In the genomic region with DNA sequence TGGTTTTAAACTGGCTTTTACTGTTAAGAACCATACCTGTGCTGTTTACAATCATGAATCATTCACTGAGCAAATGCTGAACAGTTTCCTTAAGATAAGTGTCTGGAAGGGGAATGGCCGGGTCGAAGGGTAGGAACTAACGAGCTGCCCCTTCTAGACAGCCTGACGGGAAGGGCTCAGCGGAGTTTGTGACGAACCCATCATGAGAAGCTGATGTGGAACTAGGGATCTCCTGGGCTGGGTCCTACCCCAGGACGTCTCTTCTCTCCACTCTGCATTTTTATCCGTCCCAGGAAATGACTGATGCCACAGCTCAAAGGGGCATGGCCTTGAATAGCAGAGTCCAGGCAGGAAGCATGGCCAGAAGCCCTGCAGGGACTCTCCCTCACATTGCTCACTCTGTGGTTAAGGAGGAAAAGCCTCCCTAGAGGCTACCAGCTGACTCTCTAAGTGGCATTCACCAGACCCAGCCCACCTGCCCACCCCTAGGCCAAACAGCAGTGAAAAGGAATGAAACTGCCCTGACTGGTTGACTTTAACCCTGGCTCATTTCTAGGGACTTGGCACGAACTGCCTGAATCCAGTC, we compare ENCODE assay signal across 18 cellular contexts.
DNase-seq lines count a peak whose midpoint lies in the region; ATAC-seq, FAIRE-seq and TF ChIP-seq lines count a peak whose summit lies in the region.
"Had no signal": no experiment of that assay in that cellular context is flagged by ENCODE, and none has a peak within 500 bp of the region (broad histone marks: within the 10 kb centered on the region; RNA-seq: fewer than 3 reads in every experiment).

No MANE protein-coding gene starts in this region.

- DNase-seq in epithelial cell of esophagus (ENCODE audit: low read depth), result peak; percentile 52
- DNase-seq in pancreas, result peak in 3 of 6 donors; percentile 13 to 38 (median 27)
- no peak for DNase-seq in epidermal melanocyte (ENCODE audit: insufficient read length, low spot score)
- DNase-seq in stimulated activated CD4-positive, alpha-beta T cell treated with anti-CD3 and anti-CD28 coated beads, Interleukin-15, amount 100 ng/mL, for 24 hours, result no peak
- no peak for DNase-seq in NCI-H1092 (lab: John Stamatoyannopoulos, UW)
- DNase-seq: activated T-cell treated with anti-CD3 and anti-CD28 coated beads, Interleukin-2, amount 50 U/mL, for 48 hours; dermis blood vessel endothelial cell; DMS153; natural killer cell; NCI-H1417; SHP77; testis; WERI-Rb-1 had no signal

- no peaks in the 10 kb centered on the region for H3F3A ChIP-seq in OCI-LY1 (ENCODE audit: insufficient read depth, low read length)

- no peak overlapping the region for H3K9ac ChIP-seq in BLaER1 treated with 17β-estradiol and CSF1 and Interleukin-3, amounts not matched to agents 10 nM and 100 nM
- peak overlapping the region; percentile 10; the same call in 1 of the 2 replicates for H3K9ac ChIP-seq in OCI-LY1 (ENCODE audit: low read length)

- WGBS in pancreas, 2 donors, result 63 to 65% methylated on average over 9 of the region's 9 CpGs

- peak overlapping the region in 3 of 11 experiments; percentile 10 to 45 (median 40); a peak in 4 of 22 replicates for H3K27ac ChIP-seq in BLaER1 treated with 17β-estradiol and CSF1 and Interleukin-3, amounts not matched to agents 10 nM and 100 nM
- H3K27ac ChIP-seq in OCI-LY1 (ENCODE audit: low read depth, low read length, poor library complexity, severe bottlenecking) (peak overlapping the region; percentile 41), pancreas (peak overlapping the region in 2 of 4 donors; percentile 48 to 55)
- H3K27ac ChIP-seq: prostate gland, testis, WERI-Rb-1 had no signal

- H2AFZ ChIP-seq in OCI-LY1 (ENCODE audit: low read length), result no peak overlapping the region

- no peaks in the 10 kb centered on the region for H4K20me1 ChIP-seq in BLaER1 treated with 17β-estradiol and CSF1 and Interleukin-3, amounts not matched to agents 10 nM and 100 nM
- H4K20me1 ChIP-seq in OCI-LY1 (ENCODE audit: insufficient read depth, low read length), result no peaks in the 10 kb centered on the region

- intact Hi-C loops in pancreas (cut with DNase I), result no loop called here

- TF ChIP-seq CTCF in OCI-LY1 (IDR thresholded peaks at IDR 0.05; ENCODE audit: low read length), result no peak
- TF ChIP-seq CTCF in epithelial cell of esophagus (IDR thresholded peaks at IDR 0.05; ENCODE audit: insufficient read depth, low read depth, low read length, missing control alignments), result no peak
- TF ChIP-seq CTCF in pancreas (IDR thresholded peaks at IDR 0.05), result no peak

- H3K4me3 ChIP-seq in BLaER1 treated with 17β-estradiol and CSF1 and Interleukin-3, amounts not matched to agents 10 nM and 100 nM, result no peak overlapping the region
- no peak overlapping the region for H3K4me3 ChIP-seq in OCI-LY1 (ENCODE audit: low read depth, low read length, poor library complexity, severe bottlenecking)
- H3K4me3 ChIP-seq in epithelial cell of esophagus (ENCODE audit: low read length), result no peak overlapping the region
- no peak overlapping the region for H3K4me3 ChIP-seq in pancreas
- H3K4me3 ChIP-seq: prostate gland, testis had no signal

- no peaks in the 10 kb centered on the region for H3K27me3 ChIP-seq in BLaER1 treated with 17β-estradiol and CSF1 and Interleukin-3, amounts not matched to agents 10 nM and 100 nM
- H3K27me3 ChIP-seq in OCI-LY1 (ENCODE audit: insufficient read depth, low read length), result no peaks in the 10 kb centered on the region
- no peaks in the 10 kb centered on the region for H3K27me3 ChIP-seq in pancreas
- H3K27me3 ChIP-seq: testis had no signal

- no peaks in the 10 kb centered on the region for H3K79me2 ChIP-seq in OCI-LY1 (ENCODE audit: insufficient read depth, low read length)

- peak overlapping the region; percentile 37 to 75 (median 53) for H3K4me2 ChIP-seq in BLaER1 treated with 17β-estradiol and CSF1 and Interleukin-3, amounts not matched to agents 10 nM and 100 nM
- H3K4me2 ChIP-seq in OCI-LY1 (ENCODE audit: low read length), result no peak overlapping the region

- peaks cover 0 to 30% (median 6%) of the 10 kb centered on the region in 11 experiments; a peak in 8 of 22 replicates for H3K36me3 ChIP-seq in BLaER1 treated with 17β-estradiol and CSF1 and Interleukin-3, amounts not matched to agents 10 nM and 100 nM
- H3K36me3 ChIP-seq in OCI-LY1 (ENCODE audit: insufficient read depth, low read length) (0 out of 2 replicates have a peak, but pooled peaks cover 6% of the 10 kb centered on the region), pancreas (no peaks in the 10 kb centered on the region)
- H3K36me3 ChIP-seq: prostate gland, WERI-Rb-1 had no signal

- H3K9me2 ChIP-seq in OCI-LY1 (ENCODE audit: low read depth, low read length), result no peaks in the 10 kb centered on the region

- ATAC-seq in pancreas (peak; percentile 73 to 91 (median 84)), HG02623 (IDR thresholded peaks at IDR 0.05; ENCODE audit: unreplicated experiment) (no peak)
- ATAC-seq: activated naive CD4-positive, alpha-beta T cell treated with anti-CD3 and anti-CD28 coated beads, Interleukin-2, amount 50 U/mL, for 72 hours; natural killer cell had no signal

- FAIRE-seq in pancreas (lab: Jason Lieb, UNC), result no peak

- peaks cover 11 to 28% (median 15%) of the 10 kb centered on the region in 10 experiments for H3K4me1 ChIP-seq in BLaER1 treated with 17β-estradiol and CSF1 and Interleukin-3, amounts not matched to agents 10 nM and 100 nM
- H3K4me1 ChIP-seq in OCI-LY1 (ENCODE audit: insufficient read depth, low read length, severe bottlenecking) (peaks cover 50% of the 10 kb centered on the region), pancreas (peaks cover 0 to 3% (median 0%) of the 10 kb centered on the region in 3 donors)
- H3K4me1 ChIP-seq: prostate gland, testis had no signal

- peaks cover 0 to 14% (median 6%) of the 10 kb centered on the region in 11 experiments; a peak in 8 of 22 replicates for H3K9me3 ChIP-seq in BLaER1 treated with 17β-estradiol and CSF1 and Interleukin-3, amounts not matched to agents 10 nM and 100 nM (replicated peaks in 1 of 11)
- H3K9me3 ChIP-seq in OCI-LY1 (ENCODE audit: low read length) (no peaks in the 10 kb centered on the region), pancreas (no peaks in the 10 kb centered on the region)
- H3K9me3 ChIP-seq: prostate gland, testis had no signal
